Comparison of ENCODE assay signal across 8 cellular contexts in genomic region chr2:233247744-233248143, GRCh38. TPM values are rescaled to one million over a fixed set of nuclear protein-coding genes. Genes with fewer than 3 reads are reported as not detected.
DNase-seq lines count a peak whose midpoint lies in the region; TF ChIP-seq lines count a peak whose summit lies in the region.

No MANE protein-coding gene starts in this region.

- intact Hi-C loops in adrenal gland (cut with DNase I): loop anchor here in 1 of 2 donors (10.0 kb wide), 1 partner anchor 183 kb away; the partner anchor contains the start of gene INPP5D

- H3K4me1 ChIP-seq in adrenal gland (replicated peaks in 1 of 2): peaks cover 7% of the 10 kb centered on the region in 2 donors
- peaks cover 7% of the 10 kb centered on the region for H3K4me1 ChIP-seq in suprapubic skin

- H3K36me3 ChIP-seq in adrenal gland (replicated peaks in 1 of 2) (no peaks in the 10 kb centered on the region), suprapubic skin (no peaks in the 10 kb centered on the region)

- DNase-seq in LHCN-M2 (ENCODE audit: low read depth) (peak; percentile 18), epithelial cell of proximal tubule (ENCODE audit: low read depth) (peak; percentile 47), NCI-H1092 treated with DMSO at 0.1 percent for 48 hours (lab: John Stamatoyannopoulos, UW) (no peak), SK-N-DZ (ENCODE audit: low spot score) (no peak), adrenal gland (no peak), suprapubic skin (ENCODE audit: low spot score in 2 of 2) (no peak)
- peak; percentile 78 for DNase-seq in activated CD4-positive, alpha-beta T cell treated with anti-CD3 and anti-CD28 coated beads for 48 hours
- DNase-seq in stimulated activated CD4-positive, alpha-beta T cell treated with anti-CD3 and anti-CD28 coated beads, TNF-alpha, amount 100 ng/mL, for 48 hours (ENCODE audit: low read depth in 3 of 3): peak in 2 of 3 donors; percentile 57 to 60

- H3K27ac ChIP-seq in adrenal gland: no peak overlapping the region
- no peak overlapping the region for H3K27ac ChIP-seq in suprapubic skin

- H3K4me3 ChIP-seq in epithelial cell of proximal tubule (ENCODE audit: low read depth, low read length) (no peak overlapping the region), adrenal gland (no peak overlapping the region), suprapubic skin (no peak overlapping the region)

- H3K27me3 ChIP-seq in adrenal gland (no peaks in the 10 kb centered on the region), suprapubic skin (no peaks in the 10 kb centered on the region)

- TF ChIP-seq CTCF in epithelial cell of proximal tubule (conservative IDR thresholded peaks at IDR 0.05; ENCODE audit: low read depth, low read length) (no peak), adrenal gland (IDR thresholded peaks at IDR 0.05) (no peak), suprapubic skin (IDR thresholded peaks at IDR 0.05) (no peak)

- no peak for TF ChIP-seq EP300 in suprapubic skin (IDR thresholded peaks at IDR 0.05)

- TF ChIP-seq POLR2A in adrenal gland (IDR thresholded peaks at IDR 0.05) (no peak), suprapubic skin (IDR thresholded peaks at IDR 0.05) (no peak)

- no peaks in the 10 kb centered on the region for H3K9me3 ChIP-seq in adrenal gland (replicated peaks in 1 of 3)
- H3K9me3 ChIP-seq in suprapubic skin: no peaks in the 10 kb centered on the region

RNA-seq across cellular contexts. Expression of gene ATG16L1, which starts 3.7 kb away (rescaled TPM):
- total RNA-seq in LHCN-M2 (2014; rRNA removed) (34.2 and 39.8 TPM in 2 replicates), epithelial cell of proximal tubule (29.4 and 29.9 TPM in 2 replicates), adrenal gland (10 to 100 TPM; 10.9 to 37.7 (median 22.6) TPM), suprapubic skin (10 to 100 TPM; 38.6 to 77.2 (median 49.4) TPM)
- polyA plus RNA-seq in LHCN-M2 (2012): 10.2 TPM
- 23.2 and 31.9 TPM in 2 replicates for polyA plus RNA-seq in SK-N-DZ (2014; cell fraction: cytosol; rRNA removed)
- polyA plus RNA-seq in SK-N-DZ (2014; cell fraction: nucleus; rRNA removed): 64.0 and 90.2 TPM in 2 replicates
- 10 to 100 TPM; 10.0 to 15.9 (median 12.9) TPM for polyA plus RNA-seq in adrenal gland

RNA-seq across cellular contexts. Expression of gene SAG, which starts 59.9 kb away (rescaled TPM):
- not detected in 2 replicates for total RNA-seq in LHCN-M2 (2014; rRNA removed)
- polyA plus RNA-seq in LHCN-M2 (2012): not detected
- total RNA-seq in epithelial cell of proximal tubule: not detected in 2 replicates
- polyA plus RNA-seq in SK-N-DZ (2014; cell fraction: cytosol; rRNA removed): 0.19 TPM in 1 of 2 replicates, not detected in the other
- polyA plus RNA-seq in SK-N-DZ (2014; cell fraction: nucleus; rRNA removed): 0.05 TPM in 1 of 2 replicates, not detected in the other
- total RNA-seq in adrenal gland: not detected
- polyA plus RNA-seq in adrenal gland: under 1 TPM in 1 of 3 donors, not detected in 2; 0.20 TPM
- total RNA-seq in suprapubic skin: not detected

Comparison
In these comparisons a context has a peak if more than half of its experiments do, and no peak if none do; other contexts are left out.
1. DNase-seq: peak in LHCN-M2 (single experiment), activated CD4-positive, alpha-beta T cell treated with anti-CD3 and anti-CD28 coated beads for 48 hours (single experiment), epithelial cell of proximal tubule (single experiment) and stimulated activated CD4-positive, alpha-beta T cell treated with anti-CD3 and anti-CD28 coated beads, TNF-alpha, amount 100 ng/mL, for 48 hours (2 of 3); none in NCI-H1092 treated with DMSO at 0.1 percent for 48 hours (single experiment), SK-N-DZ (single experiment), adrenal gland (0 of 7) and suprapubic skin (0 of 2).